Comparison of ENCODE assay signal across 22 cellular contexts in genomic region chr7:39313958-39314357, GRCh38.
"Had no signal": no experiment of that assay in that cellular context is flagged by ENCODE, and none has a peak within 500 bp of the region (broad histone marks: within the 10 kb centered on the region; RNA-seq: fewer than 3 reads in every experiment).

No MANE protein-coding gene starts in this region.

- DNase-seq: activated CD4-positive, alpha-beta memory T cell treated with anti-CD3 and anti-CD28 coated beads, Interleukin-2, amount 10 ng/mL, durations not matched to agents 7 days and 5 days; activated effector memory CD4-positive, alpha-beta T cell treated with anti-CD3 and anti-CD28 coated beads, Interleukin-2, amount 50 U/mL, for 16 hours; activated naive CD4-positive, alpha-beta T cell treated with anti-CD3 and anti-CD28 coated beads, Interleukin-2, amount 10 ng/mL, durations not matched to agents 7 days and 5 days; activated T-cell treated with anti-CD3 and anti-CD28 coated beads, Interleukin-2, amount 50 U/mL, for 72 hours; effector CD4-positive, alpha-beta T cell; glutamatergic neuron; hippocampal formation; left lung; naive thymus-derived CD4-positive, alpha-beta T cell; ovary; stimulated activated CD4-positive, alpha-beta T cell treated with anti-CD3 and anti-CD28 coated beads, Interleukin-12 subunit alpha, Interleukin-12 subunit beta, amount 100 ng/mL, for 4 hours; stimulated activated CD4-positive, alpha-beta T cell treated with anti-CD3 and anti-CD28 coated beads, Interleukin-4, amount 100 ng/mL, for 4 hours; stimulated activated naive CD8-positive, alpha-beta T cell treated with anti-CD3 and anti-CD28 coated beads, Interleukin-15, Interleukin-2, amounts not matched to agents 100 U/mL and 50 U/mL, for 24 hours; T-helper 1 cell; T-helper 9 cell; upper lobe of right lung had no signal

- H3K27ac ChIP-seq: cardiac muscle cell, left lung, neutrophil, ovary, prostate gland, right atrium auricular region, thyroid gland, upper lobe of right lung had no signal

- H3K36me3 ChIP-seq: cardiac muscle cell, left lung, neutrophil, ovary, prostate gland, right atrium auricular region, thyroid gland, upper lobe of right lung had no signal

- H3K4me1 ChIP-seq: left lung, prostate gland, right atrium auricular region, thyroid gland, upper lobe of right lung had no signal

- H3K9me3 ChIP-seq: left lung, neutrophil, ovary, prostate gland, right atrium auricular region, thyroid gland, upper lobe of right lung had no signal

- H3K4me3 ChIP-seq: cardiac muscle cell, left lung, lung, ovary, prostate gland, right atrium auricular region, thyroid gland, upper lobe of right lung had no signal

- ATAC-seq: activated T-cell treated with anti-CD3 and anti-CD28 coated beads, Interleukin-2, amount 50 U/mL, for 72 hours; left lung; naive thymus-derived CD4-positive, alpha-beta T cell; stimulated activated naive CD8-positive, alpha-beta T cell treated with anti-CD3 and anti-CD28 coated beads, Interleukin-15, Interleukin-2, amounts not matched to agents 100 U/mL and 50 U/mL, for 24 hours; upper lobe of right lung had no signal

- H3K27me3 ChIP-seq: cardiac muscle cell, ovary, right atrium auricular region, thyroid gland had no signal
